Comparison of ENCODE assay signal across 2 cellular contexts in the genomic region with DNA sequence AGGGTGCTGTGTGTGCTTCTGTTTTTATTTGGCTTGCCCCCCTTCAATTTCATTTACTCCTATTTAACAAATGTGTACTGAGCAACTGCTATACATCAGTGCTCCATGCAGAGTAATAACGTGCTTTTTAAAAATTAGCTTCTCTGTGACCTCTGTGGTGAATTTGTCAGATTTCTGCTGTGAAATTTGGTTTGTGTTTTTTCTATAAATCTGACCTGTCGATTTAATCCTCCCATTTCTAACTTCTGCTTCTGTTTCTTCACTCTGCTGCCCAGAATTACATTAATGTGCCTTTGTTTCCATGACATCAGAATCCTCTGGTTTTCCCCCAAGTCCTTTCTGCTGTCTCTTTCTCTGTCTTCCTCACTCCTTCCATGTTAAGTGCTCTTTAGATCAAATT.
TF ChIP-seq lines count a peak whose summit lies in the region.

No MANE protein-coding gene starts in this region.

TF ChIP-seq in SK-N-SH, 30 proteins besides CTCF, POLR2A, EP300 and RAD21 (continued from another document):
- TF ChIP-seq, protein P1, sequence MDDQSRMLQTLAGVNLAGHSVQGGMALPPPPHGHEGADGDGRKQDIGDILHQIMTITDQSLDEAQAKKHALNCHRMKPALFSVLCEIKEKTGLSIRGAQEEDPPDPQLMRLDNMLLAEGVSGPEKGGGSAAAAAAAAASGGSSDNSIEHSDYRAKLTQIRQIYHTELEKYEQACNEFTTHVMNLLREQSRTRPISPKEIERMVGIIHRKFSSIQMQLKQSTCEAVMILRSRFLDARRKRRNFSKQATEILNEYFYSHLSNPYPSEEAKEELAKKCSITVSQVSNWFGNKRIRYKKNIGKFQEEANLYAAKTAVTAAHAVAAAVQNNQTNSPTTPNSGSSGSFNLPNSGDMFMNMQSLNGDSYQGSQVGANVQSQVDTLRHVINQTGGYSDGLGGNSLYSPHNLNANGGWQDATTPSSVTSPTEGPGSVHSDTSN (IDR thresholded peaks at IDR 0.05): no peak
- no peak for TF ChIP-seq GATA2 (CRISPR knock-in tag; IDR thresholded peaks at IDR 0.05)
- TF ChIP-seq, protein P2, sequence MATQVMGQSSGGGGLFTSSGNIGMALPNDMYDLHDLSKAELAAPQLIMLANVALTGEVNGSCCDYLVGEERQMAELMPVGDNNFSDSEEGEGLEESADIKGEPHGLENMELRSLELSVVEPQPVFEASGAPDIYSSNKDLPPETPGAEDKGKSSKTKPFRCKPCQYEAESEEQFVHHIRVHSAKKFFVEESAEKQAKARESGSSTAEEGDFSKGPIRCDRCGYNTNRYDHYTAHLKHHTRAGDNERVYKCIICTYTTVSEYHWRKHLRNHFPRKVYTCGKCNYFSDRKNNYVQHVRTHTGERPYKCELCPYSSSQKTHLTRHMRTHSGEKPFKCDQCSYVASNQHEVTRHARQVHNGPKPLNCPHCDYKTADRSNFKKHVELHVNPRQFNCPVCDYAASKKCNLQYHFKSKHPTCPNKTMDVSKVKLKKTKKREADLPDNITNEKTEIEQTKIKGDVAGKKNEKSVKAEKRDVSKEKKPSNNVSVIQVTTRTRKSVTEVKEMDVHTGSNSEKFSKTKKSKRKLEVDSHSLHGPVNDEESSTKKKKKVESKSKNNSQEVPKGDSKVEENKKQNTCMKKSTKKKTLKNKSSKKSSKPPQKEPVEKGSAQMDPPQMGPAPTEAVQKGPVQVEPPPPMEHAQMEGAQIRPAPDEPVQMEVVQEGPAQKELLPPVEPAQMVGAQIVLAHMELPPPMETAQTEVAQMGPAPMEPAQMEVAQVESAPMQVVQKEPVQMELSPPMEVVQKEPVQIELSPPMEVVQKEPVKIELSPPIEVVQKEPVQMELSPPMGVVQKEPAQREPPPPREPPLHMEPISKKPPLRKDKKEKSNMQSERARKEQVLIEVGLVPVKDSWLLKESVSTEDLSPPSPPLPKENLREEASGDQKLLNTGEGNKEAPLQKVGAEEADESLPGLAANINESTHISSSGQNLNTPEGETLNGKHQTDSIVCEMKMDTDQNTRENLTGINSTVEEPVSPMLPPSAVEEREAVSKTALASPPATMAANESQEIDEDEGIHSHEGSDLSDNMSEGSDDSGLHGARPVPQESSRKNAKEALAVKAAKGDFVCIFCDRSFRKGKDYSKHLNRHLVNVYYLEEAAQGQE (IDR thresholded peaks at IDR 0.05; ENCODE audit: low read depth, low read length): no peak
TF ChIP-seq in SK-N-SH: peak in this region for 0.

TF ChIP-seq in SK-N-SH treated with all-trans-retinoic acid at 6 μM for 48 hours, 23 proteins besides CTCF, POLR2A, EP300 and RAD21 (continued from another document):
- TF ChIP-seq, protein P3, sequence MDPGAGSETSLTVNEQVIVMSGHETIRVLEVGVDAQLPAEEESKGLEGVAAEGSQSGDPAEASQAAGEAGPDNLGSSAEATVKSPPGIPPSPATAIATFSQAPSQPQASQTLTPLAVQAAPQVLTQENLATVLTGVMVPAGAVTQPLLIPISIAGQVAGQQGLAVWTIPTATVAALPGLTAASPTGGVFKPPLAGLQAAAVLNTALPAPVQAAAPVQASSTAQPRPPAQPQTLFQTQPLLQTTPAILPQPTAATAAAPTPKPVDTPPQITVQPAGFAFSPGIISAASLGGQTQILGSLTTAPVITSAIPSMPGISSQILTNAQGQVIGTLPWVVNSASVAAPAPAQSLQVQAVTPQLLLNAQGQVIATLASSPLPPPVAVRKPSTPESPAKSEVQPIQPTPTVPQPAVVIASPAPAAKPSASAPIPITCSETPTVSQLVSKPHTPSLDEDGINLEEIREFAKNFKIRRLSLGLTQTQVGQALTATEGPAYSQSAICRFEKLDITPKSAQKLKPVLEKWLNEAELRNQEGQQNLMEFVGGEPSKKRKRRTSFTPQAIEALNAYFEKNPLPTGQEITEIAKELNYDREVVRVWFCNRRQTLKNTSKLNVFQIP (CRISPR knock-in tag; IDR thresholded peaks at IDR 0.05; ENCODE audit: borderline replicate concordance, low read depth): no peak
